26 cellular contexts compared by ENCODE assay signal in genomic region chr7:29852457-29852856, GRCh38. TPM values are rescaled to one million over a fixed set of nuclear protein-coding genes. Genes with fewer than 3 reads are reported as not detected.
"Had no signal": no experiment of that assay in that cellular context is flagged by ENCODE, and none has a peak within 500 bp of the region (broad histone marks: within the 10 kb centered on the region; RNA-seq: fewer than 3 reads in every experiment).

No MANE protein-coding gene starts in this region.

- H3K4me3 ChIP-seq: pancreas, testis, transverse colon had no signal

- ATAC-seq: naive thymus-derived CD8-positive, alpha-beta T cell; right cardiac atrium had no signal

- FAIRE-seq: colon, endometrium, kidney, pancreas had no signal

- H3K27ac ChIP-seq: transverse colon had no signal

- H3K9me3 ChIP-seq: pancreas, testis, transverse colon had no signal

- H3K4me1 ChIP-seq: transverse colon had no signal

- H3K36me3 ChIP-seq: pancreas, transverse colon had no signal

- H3K27me3 ChIP-seq: pancreas, testis, transverse colon had no signal

- DNase-seq: activated CD4-positive, alpha-beta memory T cell treated with anti-CD3 and anti-CD28 coated beads, Interleukin-2, amount 10 ng/mL, durations not matched to agents 7 days and 5 days; activated CD4-positive, alpha-beta T cell treated with anti-CD3 and anti-CD28 coated beads for 1 hour; activated CD4-positive, alpha-beta T cell treated with anti-CD3 and anti-CD28 coated beads, Interleukin-2, amount 10 ng/mL, durations not matched to agents 7 days and 5 days; activated CD8-positive, alpha-beta memory T cell treated with anti-CD3 and anti-CD28 coated beads, Interleukin-2, amount 50 U/mL, for 48 hours; activated gamma-delta T cell; activated naive CD4-positive, alpha-beta T cell treated with anti-CD3 and anti-CD28 coated beads, Interleukin-2, amount 10 ng/mL, durations not matched to agents 7 days and 5 days; activated T-cell treated with anti-CD3 and anti-CD28 coated beads, Interleukin-2, amount 50 U/mL, for 24 hours; dermis blood vessel endothelial cell; effector CD8-positive, alpha-beta T cell; erythroblast; head of caudate nucleus; hippocampal formation; kidney; midbrain; naive thymus-derived CD8-positive, alpha-beta T cell; nucleus accumbens; right cardiac atrium; stimulated activated CD4-positive, alpha-beta T cell treated with anti-CD3 and anti-CD28 coated beads, Interleukin-2, amount 100 ng/mL, for 48 hours; stimulated activated naive CD4-positive, alpha-beta T cell treated with Interleukin-2 at 50 U/mL for 16 hours; T-helper 2 cell; testis; transverse colon had no signal

RNA-seq across cellular contexts. Expression of gene WIPF3, which starts 46.1 kb away (rescaled TPM):
- total RNA-seq: activated CD4-positive, alpha-beta memory T cell treated with anti-CD3 and anti-CD28 coated beads, Interleukin-2, amount 10 ng/mL, durations not matched to agents 7 days and 5 days; activated CD4-positive, alpha-beta T cell treated with anti-CD3 and anti-CD28 coated beads, Interleukin-2, amount 10 ng/mL, durations not matched to agents 7 days and 5 days; pulmonary artery endothelial cell had no signal
